Comparison of ENCODE assay signal across 8 cellular contexts in genomic region chr5:76544268-76544926, GRCh38.
DNase-seq lines count a peak whose midpoint lies in the region; ATAC-seq and TF ChIP-seq lines count a peak whose summit lies in the region.

No MANE protein-coding gene starts in this region.

- H3K27me3 ChIP-seq in lower lobe of right lung (ENCODE audit: low read depth) (no peaks in the 10 kb centered on the region), testis (no peaks in the 10 kb centered on the region)

- H3K4me3 ChIP-seq in astrocyte of the cerebellum (ENCODE audit: low read depth, low read length), result no peak overlapping the region
- no peak overlapping the region for H3K4me3 ChIP-seq in lower lobe of right lung
- H3K4me3 ChIP-seq in testis, result no peak overlapping the region

- TF ChIP-seq POLR2A in testis (IDR thresholded peaks at IDR 0.05), result no peak

- H3K36me3 ChIP-seq in lower lobe of right lung (no peaks in the 10 kb centered on the region), testis (ENCODE audit: low read depth, missing control alignments) (no peaks in the 10 kb centered on the region)

- H3K27ac ChIP-seq in lower lobe of right lung, result no peak overlapping the region
- H3K27ac ChIP-seq in testis, result no peak overlapping the region

- ATAC-seq in lower lobe of right lung, result peak; percentile 61 to 68

- intact Hi-C loops in lower lobe of right lung (cut with DNase I) (no loop called here), testis (cut with DNase I; ENCODE audit: low total_unique reads) (no loop called here)

- DNase-seq in DMS53 (lab: John Stamatoyannopoulos, UW), result peak; percentile 83
- peak; percentile 54 for DNase-seq in HEK293T (ENCODE audit: extremely low spot score)
- DNase-seq in T follicular helper cell (ENCODE audit: low read depth), result peak; percentile 48
- peak; percentile 28 for DNase-seq in astrocyte of the cerebellum (ENCODE audit: low read depth)
- peak; percentile 51 for DNase-seq in lower lobe of right lung
- peak; percentile 52 for DNase-seq in testis
- DNase-seq in occipital lobe (lab: John Stamatoyannopoulos, UW), result no peak
- no peak for DNase-seq in NCI-H2171 (lab: John Stamatoyannopoulos, UW)

- CTCF ChIA-PET in HEK293T (lab: Yijun Ruan, JAX), result interaction anchor here (1.2 to 2.9 kb wide), 2 partner anchors 94 to 140 kb away, joined by 3 to 20 read pairs; partner anchors contain the start of gene IQGAP2

- peak; percentile 77 for TF ChIP-seq CTCF in astrocyte of the cerebellum (IDR thresholded peaks at IDR 0.05; ENCODE audit: low read depth, low read length, missing control alignments)
- peak; percentile 49 for TF ChIP-seq CTCF in lower lobe of right lung (IDR thresholded peaks at IDR 0.05)
- peak in 1 of 3 experiments; percentile 22 for TF ChIP-seq CTCF in testis (IDR thresholded peaks at IDR 0.05)

- POLR2A ChIA-PET in HEK293T (lab: Yijun Ruan, JAX), result interaction anchor here (2.4 kb wide), 1 partner anchor 141 kb away, joined by 10 read pairs; the partner anchor contains the start of gene IQGAP2

- H3K4me1 ChIP-seq in lower lobe of right lung (peaks cover 51% of the 10 kb centered on the region), testis (no peaks in the 10 kb centered on the region)

- 43 to 53% methylated on average over 4 of the region's 4 CpGs for WGBS in testis, 2 donors

- no peaks in the 10 kb centered on the region for H3K9me3 ChIP-seq in lower lobe of right lung
- H3K9me3 ChIP-seq in testis, result no peaks in the 10 kb centered on the region

- in situ Hi-C loops in astrocyte of the cerebellum (cut with HindIII; ENCODE audit: low sequenced_read_pairs), result no loop called here

TF ChIP-seq in HEK293T, 16 proteins besides CTCF, POLR2A, EP300 and RAD21:
- no peak for TF ChIP-seq SP1 (IDR thresholded peaks at IDR 0.05)
- no peak for TF ChIP-seq CTBP1 (IDR thresholded peaks at IDR 0.05; ENCODE audit: borderline replicate concordance)
- TF ChIP-seq SUZ12 (IDR thresholded peaks at IDR 0.05), result no peak

Comparison
In these comparisons a context has a peak if more than half of its experiments do, and no peak if none do; other contexts are left out.
1. DNase-seq: peak in DMS53 (single experiment), HEK293T (single experiment), T follicular helper cell (single experiment), astrocyte of the cerebellum (single experiment), lower lobe of right lung (single experiment) and testis (single experiment); none in occipital lobe (single experiment) and NCI-H2171 (single experiment).